Comparison of ENCODE assay signal across 1 cellular context in the genomic region with DNA sequence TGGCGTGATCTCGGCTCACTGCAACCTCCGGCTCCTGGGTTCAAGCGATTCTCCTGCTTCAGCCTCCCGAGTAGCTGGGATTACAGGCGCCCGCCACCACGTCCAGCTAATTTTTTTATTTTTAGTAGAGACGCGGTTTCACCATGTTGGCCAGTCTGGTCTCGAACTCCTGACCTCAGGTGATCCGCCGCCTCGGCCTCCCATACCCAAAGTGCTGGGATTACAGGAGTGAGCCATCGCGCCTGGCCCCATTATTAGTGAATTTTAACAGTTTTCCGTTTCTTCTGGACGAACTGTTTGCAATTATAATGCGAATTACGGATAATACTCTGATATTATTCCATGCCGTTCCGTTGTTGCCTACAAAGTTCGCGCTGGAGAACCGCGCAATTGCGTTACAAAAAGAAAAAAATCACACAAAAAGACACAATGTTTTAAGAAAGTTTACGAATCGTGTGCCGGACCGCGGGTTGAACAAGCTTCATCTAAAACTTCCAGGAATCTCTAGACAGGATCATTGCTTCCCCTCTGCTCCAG.
TF ChIP-seq lines count a peak whose summit lies in the region.
"Not testable (repeated sequence)": the region's sequence is repeated elsewhere in the genome, so short reads cannot be mapped to it uniquely, and the experiment has no call there.

No MANE protein-coding gene starts in this region.

TF ChIP-seq in K562, 482 proteins besides CTCF, POLR2A, EP300 and RAD21 (continues in another document):
- TF ChIP-seq, protein P1, sequence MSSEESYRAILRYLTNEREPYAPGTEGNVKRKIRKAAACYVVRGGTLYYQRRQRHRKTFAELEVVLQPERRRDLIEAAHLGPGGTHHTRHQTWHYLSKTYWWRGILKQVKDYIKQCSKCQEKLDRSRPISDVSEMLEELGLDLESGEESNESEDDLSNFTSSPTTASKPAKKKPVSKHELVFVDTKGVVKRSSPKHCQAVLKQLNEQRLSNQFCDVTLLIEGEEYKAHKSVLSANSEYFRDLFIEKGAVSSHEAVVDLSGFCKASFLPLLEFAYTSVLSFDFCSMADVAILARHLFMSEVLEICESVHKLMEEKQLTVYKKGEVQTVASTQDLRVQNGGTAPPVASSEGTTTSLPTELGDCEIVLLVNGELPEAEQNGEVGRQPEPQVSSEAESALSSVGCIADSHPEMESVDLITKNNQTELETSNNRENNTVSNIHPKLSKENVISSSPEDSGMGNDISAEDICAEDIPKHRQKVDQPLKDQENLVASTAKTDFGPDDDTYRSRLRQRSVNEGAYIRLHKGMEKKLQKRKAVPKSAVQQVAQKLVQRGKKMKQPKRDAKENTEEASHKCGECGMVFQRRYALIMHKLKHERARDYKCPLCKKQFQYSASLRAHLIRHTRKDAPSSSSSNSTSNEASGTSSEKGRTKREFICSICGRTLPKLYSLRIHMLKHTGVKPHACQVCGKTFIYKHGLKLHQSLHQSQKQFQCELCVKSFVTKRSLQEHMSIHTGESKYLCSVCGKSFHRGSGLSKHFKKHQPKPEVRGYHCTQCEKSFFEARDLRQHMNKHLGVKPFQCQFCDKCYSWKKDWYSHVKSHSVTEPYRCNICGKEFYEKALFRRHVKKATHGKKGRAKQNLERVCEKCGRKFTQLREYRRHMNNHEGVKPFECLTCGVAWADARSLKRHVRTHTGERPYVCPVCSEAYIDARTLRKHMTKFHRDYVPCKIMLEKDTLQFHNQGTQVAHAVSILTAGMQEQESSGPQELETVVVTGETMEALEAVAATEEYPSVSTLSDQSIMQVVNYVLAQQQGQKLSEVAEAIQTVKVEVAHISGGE (CRISPR knock-in tag; IDR thresholded peaks at IDR 0.05): 0 out of 6 replicates have a peak, but pooled peaks of 1 of the 3 experiments have one; percentile 9
- TF ChIP-seq FOXK1 (CRISPR knock-in tag; IDR thresholded peaks at IDR 0.05; ENCODE audit: borderline replicate concordance): 0 out of 2 replicates have a peak, but pooled peaks have one; percentile 1
- peak; percentile 52; the same call in 1 of the 2 replicates for TF ChIP-seq ZNF24 (IDR thresholded peaks at IDR 0.05)
- TF ChIP-seq, protein P2, sequence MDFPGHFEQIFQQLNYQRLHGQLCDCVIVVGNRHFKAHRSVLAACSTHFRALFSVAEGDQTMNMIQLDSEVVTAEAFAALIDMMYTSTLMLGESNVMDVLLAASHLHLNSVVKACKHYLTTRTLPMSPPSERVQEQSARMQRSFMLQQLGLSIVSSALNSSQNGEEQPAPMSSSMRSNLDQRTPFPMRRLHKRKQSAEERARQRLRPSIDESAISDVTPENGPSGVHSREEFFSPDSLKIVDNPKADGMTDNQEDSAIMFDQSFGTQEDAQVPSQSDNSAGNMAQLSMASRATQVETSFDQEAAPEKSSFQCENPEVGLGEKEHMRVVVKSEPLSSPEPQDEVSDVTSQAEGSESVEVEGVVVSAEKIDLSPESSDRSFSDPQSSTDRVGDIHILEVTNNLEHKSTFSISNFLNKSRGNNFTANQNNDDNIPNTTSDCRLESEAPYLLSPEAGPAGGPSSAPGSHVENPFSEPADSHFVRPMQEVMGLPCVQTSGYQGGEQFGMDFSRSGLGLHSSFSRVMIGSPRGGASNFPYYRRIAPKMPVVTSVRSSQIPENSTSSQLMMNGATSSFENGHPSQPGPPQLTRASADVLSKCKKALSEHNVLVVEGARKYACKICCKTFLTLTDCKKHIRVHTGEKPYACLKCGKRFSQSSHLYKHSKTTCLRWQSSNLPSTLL (IDR thresholded peaks at IDR 0.05): 0 out of 2 replicates have a peak, but pooled peaks have one; percentile 50
- TF ChIP-seq CEBPG (CRISPR knock-in tag; IDR thresholded peaks at IDR 0.05): not testable (repeated sequence)
- 0 out of 4 replicates have a peak, but pooled peaks of 1 of the 2 experiments have one; percentile 6 for TF ChIP-seq CEBPG (tag; conservative IDR thresholded peaks at IDR 0.05 in 1 of 2, IDR thresholded peaks at IDR 0.05 in 1 of 2)
- TF ChIP-seq, protein P3, sequence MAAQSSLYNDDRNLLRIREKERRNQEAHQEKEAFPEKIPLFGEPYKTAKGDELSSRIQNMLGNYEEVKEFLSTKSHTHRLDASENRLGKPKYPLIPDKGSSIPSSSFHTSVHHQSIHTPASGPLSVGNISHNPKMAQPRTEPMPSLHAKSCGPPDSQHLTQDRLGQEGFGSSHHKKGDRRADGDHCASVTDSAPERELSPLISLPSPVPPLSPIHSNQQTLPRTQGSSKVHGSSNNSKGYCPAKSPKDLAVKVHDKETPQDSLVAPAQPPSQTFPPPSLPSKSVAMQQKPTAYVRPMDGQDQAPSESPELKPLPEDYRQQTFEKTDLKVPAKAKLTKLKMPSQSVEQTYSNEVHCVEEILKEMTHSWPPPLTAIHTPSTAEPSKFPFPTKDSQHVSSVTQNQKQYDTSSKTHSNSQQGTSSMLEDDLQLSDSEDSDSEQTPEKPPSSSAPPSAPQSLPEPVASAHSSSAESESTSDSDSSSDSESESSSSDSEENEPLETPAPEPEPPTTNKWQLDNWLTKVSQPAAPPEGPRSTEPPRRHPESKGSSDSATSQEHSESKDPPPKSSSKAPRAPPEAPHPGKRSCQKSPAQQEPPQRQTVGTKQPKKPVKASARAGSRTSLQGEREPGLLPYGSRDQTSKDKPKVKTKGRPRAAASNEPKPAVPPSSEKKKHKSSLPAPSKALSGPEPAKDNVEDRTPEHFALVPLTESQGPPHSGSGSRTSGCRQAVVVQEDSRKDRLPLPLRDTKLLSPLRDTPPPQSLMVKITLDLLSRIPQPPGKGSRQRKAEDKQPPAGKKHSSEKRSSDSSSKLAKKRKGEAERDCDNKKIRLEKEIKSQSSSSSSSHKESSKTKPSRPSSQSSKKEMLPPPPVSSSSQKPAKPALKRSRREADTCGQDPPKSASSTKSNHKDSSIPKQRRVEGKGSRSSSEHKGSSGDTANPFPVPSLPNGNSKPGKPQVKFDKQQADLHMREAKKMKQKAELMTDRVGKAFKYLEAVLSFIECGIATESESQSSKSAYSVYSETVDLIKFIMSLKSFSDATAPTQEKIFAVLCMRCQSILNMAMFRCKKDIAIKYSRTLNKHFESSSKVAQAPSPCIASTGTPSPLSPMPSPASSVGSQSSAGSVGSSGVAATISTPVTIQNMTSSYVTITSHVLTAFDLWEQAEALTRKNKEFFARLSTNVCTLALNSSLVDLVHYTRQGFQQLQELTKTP (IDR thresholded peaks at IDR 0.05; ENCODE audit: low read depth in 1 of 2, partially characterized antibody in 2 of 2): peak in 1 of 2 experiments; percentile 21
- peak; percentile 62 for TF ChIP-seq DPF2 (IDR thresholded peaks at IDR 0.05)
- TF ChIP-seq BRD9 (IDR thresholded peaks at IDR 0.05; ENCODE audit: low read depth, partially characterized antibody): peak; percentile 46
- TF ChIP-seq, protein P4, sequence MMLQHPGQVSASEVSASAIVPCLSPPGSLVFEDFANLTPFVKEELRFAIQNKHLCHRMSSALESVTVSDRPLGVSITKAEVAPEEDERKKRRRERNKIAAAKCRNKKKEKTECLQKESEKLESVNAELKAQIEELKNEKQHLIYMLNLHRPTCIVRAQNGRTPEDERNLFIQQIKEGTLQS (IDR thresholded peaks at IDR 0.05): 0 out of 2 replicates have a peak, but pooled peaks have one; percentile 6
- TF ChIP-seq, protein P4 (CRISPR knock-in tag; conservative IDR thresholded peaks at IDR 0.05): not testable (repeated sequence)
- 0 out of 2 replicates have a peak, but pooled peaks have one; percentile 55 for TF ChIP-seq MIER1 (IDR thresholded peaks at IDR 0.05; ENCODE audit: low read depth)
- peak in 1 of 2 experiments; percentile 45; a peak in 1 of 4 replicates for TF ChIP-seq KDM1A (IDR thresholded peaks at IDR 0.05)
- peak; percentile 27; the same call in 1 of the 2 replicates for TF ChIP-seq CEBPB (tag; IDR thresholded peaks at IDR 0.05)
- TF ChIP-seq, protein P5, sequence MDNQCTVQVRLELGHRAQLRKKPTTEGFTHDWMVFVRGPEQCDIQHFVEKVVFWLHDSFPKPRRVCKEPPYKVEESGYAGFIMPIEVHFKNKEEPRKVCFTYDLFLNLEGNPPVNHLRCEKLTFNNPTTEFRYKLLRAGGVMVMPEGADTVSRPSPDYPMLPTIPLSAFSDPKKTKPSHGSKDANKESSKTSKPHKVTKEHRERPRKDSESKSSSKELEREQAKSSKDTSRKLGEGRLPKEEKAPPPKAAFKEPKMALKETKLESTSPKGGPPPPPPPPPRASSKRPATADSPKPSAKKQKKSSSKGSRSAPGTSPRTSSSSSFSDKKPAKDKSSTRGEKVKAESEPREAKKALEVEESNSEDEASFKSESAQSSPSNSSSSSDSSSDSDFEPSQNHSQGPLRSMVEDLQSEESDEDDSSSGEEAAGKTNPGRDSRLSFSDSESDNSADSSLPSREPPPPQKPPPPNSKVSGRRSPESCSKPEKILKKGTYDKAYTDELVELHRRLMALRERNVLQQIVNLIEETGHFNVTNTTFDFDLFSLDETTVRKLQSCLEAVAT (IDR thresholded peaks at IDR 0.05): peak; percentile 35 to 41; a peak in 2 of 4 replicates
- 0 out of 2 replicates have a peak, but pooled peaks have one; percentile 37 for TF ChIP-seq ZSCAN29 (IDR thresholded peaks at IDR 0.05)
- TF ChIP-seq, protein P6, sequence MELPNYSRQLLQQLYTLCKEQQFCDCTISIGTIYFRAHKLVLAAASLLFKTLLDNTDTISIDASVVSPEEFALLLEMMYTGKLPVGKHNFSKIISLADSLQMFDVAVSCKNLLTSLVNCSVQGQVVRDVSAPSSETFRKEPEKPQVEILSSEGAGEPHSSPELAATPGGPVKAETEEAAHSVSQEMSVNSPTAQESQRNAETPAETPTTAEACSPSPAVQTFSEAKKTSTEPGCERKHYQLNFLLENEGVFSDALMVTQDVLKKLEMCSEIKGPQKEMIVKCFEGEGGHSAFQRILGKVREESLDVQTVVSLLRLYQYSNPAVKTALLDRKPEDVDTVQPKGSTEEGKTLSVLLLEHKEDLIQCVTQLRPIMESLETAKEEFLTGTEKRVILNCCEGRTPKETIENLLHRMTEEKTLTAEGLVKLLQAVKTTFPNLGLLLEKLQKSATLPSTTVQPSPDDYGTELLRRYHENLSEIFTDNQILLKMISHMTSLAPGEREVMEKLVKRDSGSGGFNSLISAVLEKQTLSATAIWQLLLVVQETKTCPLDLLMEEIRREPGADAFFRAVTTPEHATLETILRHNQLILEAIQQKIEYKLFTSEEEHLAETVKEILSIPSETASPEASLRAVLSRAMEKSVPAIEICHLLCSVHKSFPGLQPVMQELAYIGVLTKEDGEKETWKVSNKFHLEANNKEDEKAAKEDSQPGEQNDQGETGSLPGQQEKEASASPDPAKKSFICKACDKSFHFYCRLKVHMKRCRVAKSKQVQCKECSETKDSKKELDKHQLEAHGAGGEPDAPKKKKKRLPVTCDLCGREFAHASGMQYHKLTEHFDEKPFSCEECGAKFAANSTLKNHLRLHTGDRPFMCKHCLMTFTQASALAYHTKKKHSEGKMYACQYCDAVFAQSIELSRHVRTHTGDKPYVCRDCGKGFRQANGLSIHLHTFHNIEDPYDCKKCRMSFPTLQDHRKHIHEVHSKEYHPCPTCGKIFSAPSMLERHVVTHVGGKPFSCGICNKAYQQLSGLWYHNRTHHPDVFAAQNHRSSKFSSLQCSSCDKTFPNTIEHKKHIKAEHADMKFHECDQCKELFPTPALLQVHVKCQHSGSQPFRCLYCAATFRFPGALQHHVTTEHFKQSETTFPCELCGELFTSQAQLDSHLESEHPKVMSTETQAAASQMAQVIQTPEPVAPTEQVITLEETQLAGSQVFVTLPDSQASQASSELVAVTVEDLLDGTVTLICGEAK (IDR thresholded peaks at IDR 0.05): peak; percentile 70
- TF ChIP-seq, protein P6 (CRISPR knock-in tag; IDR thresholded peaks at IDR 0.05): not testable (repeated sequence)
- peak; percentile 16; the same call in 1 of the 2 replicates for TF ChIP-seq NCOA1 (IDR thresholded peaks at IDR 0.05; ENCODE audit: low read depth)
- TF ChIP-seq, protein P7, sequence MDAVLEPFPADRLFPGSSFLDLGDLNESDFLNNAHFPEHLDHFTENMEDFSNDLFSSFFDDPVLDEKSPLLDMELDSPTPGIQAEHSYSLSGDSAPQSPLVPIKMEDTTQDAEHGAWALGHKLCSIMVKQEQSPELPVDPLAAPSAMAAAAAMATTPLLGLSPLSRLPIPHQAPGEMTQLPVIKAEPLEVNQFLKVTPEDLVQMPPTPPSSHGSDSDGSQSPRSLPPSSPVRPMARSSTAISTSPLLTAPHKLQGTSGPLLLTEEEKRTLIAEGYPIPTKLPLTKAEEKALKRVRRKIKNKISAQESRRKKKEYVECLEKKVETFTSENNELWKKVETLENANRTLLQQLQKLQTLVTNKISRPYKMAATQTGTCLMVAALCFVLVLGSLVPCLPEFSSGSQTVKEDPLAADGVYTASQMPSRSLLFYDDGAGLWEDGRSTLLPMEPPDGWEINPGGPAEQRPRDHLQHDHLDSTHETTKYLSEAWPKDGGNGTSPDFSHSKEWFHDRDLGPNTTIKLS (IDR thresholded peaks at IDR 0.05; ENCODE audit: borderline replicate concordance, low read depth): 0 out of 2 replicates have a peak, but pooled peaks have one; percentile 13
- TF ChIP-seq ADNP (tag; IDR thresholded peaks at IDR 0.05): peak; percentile 91
- TF ChIP-seq DACH1 (IDR thresholded peaks at IDR 0.05; ENCODE audit: partially characterized antibody): peak; percentile 2
- TF ChIP-seq, protein P8, sequence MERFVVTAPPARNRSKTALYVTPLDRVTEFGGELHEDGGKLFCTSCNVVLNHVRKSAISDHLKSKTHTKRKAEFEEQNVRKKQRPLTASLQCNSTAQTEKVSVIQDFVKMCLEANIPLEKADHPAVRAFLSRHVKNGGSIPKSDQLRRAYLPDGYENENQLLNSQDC (CRISPR knock-in tag; IDR thresholded peaks at IDR 0.05): 0 out of 2 replicates have a peak, but pooled peaks have one; percentile 20
- peak; percentile 19 for TF ChIP-seq POLR3A (IDR thresholded peaks at IDR 0.05; ENCODE audit: borderline replicate concordance, extremely low read depth, insufficient read depth, insufficient read length)
- TF ChIP-seq ARID1B (IDR thresholded peaks at IDR 0.05): peak; percentile 20; the same call in 1 of the 2 replicates
- peak; percentile 63; the same call in 1 of the 2 replicates for TF ChIP-seq CC2D1A (IDR thresholded peaks at IDR 0.05)
- TF ChIP-seq MTA1 (IDR thresholded peaks at IDR 0.05; ENCODE audit: borderline replicate concordance): 0 out of 2 replicates have a peak, but pooled peaks have one; percentile 13
